In the genomic region with DNA sequence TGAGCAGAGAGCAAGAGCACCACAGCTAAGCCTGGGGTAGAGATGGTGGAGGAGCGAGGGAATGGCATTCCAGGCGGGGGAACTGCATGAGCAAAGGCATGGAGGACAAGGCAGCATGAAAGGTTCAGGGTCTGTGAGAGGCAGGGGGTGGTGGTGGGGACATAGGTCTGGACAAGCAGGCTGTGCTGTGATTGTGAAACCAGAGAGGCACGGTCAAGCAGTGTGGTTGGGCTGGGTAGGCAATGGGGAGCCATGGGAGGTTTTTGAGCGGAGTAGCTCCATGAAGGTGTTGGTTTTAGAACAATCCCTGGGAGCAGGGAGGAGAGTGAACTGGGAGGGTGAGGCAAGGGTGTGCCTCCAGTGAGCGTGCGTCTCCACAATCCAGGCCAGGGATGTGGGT, we compare ENCODE assay signal across 17 cellular contexts. TPM values are rescaled to one million over a fixed set of nuclear protein-coding genes. Genes with fewer than 3 reads are reported as not detected.
DNase-seq lines count a peak whose midpoint lies in the region; ATAC-seq, FAIRE-seq and TF ChIP-seq lines count a peak whose summit lies in the region.
"Had no signal": no experiment of that assay in that cellular context is flagged by ENCODE, and none has a peak within 500 bp of the region (broad histone marks: within the 10 kb centered on the region; RNA-seq: fewer than 3 reads in every experiment).

No MANE protein-coding gene starts in this region.

- H3K9me3 ChIP-seq in H1 (ENCODE audit: insufficient read depth in 2 of 2, low read depth in 1 of 2, low read length in 1 of 2) (peaks cover 6 to 7% of the 10 kb centered on the region in 2 experiments; a peak in 2 of 4 replicates), right atrium auricular region (peaks cover 5 to 9% of the 10 kb centered on the region in 2 donors)

- H4K91ac ChIP-seq in H1 (replicated peaks; ENCODE audit: insufficient read length, low read length): no peak overlapping the region

- no peak overlapping the region for H2BK20ac ChIP-seq in H1 (ENCODE audit: low read length)

- no peak overlapping the region for H3K4ac ChIP-seq in H1 (replicated peaks; ENCODE audit: insufficient read length, low read depth, low read length)

- H4K8ac ChIP-seq in H1 (ENCODE audit: extremely low read depth, insufficient read depth, low read length): no peak overlapping the region

- H2BK12ac ChIP-seq in H1 (ENCODE audit: low read depth, low read length): no peak overlapping the region

- CTCF ChIA-PET in H1 (lab: Charles Lee; ENCODE audit: partially characterized antibody): interaction anchor here (1.0 kb wide), 1 partner anchor 77 kb away, joined by 3 read pairs; no protein-coding TSS in a partner anchor

- no peak overlapping the region for H3K14ac ChIP-seq in H1 (ENCODE audit: insufficient read length)

- TF ChIP-seq RAD21 in H1 (IDR thresholded peaks at IDR 0.05 in 1 of 2, conservative IDR thresholded peaks at IDR 0.05 in 1 of 2; ENCODE audit: low read depth in 2 of 2, low read length in 2 of 2): no peak

- H3K27ac Mint-ChIP-seq in stimulated activated memory B cell treated with anti-CD40 and anti-IgM and Interleukin-4, amounts not matched to agents 10 μg/mL and 1 μg/mL and 100 μg/mL, for 72 hours: no peak overlapping the region

- 93% methylated on average over 6 of the region's 6 CpGs; no CpG with 5 or more reads in 1 of the 2 experiments for WGBS in H1 (ENCODE audit: extremely low coverage in 1 of 2, insufficient coverage in 1 of 2, insufficient read length in 1 of 2, insufficient replicate concordance in 2 of 2, low coverage in 1 of 2, low lambda C conversion rate in 2 of 2, missing lambda C conversion rate in 1 of 2), 2 experiments

- H3K23me2 ChIP-seq in H1 (ENCODE audit: low read depth, low read length): no peaks in the 10 kb centered on the region

- no peak overlapping the region for H4K5ac ChIP-seq in H1 (ENCODE audit: insufficient read length, low read depth, low read length)

- no peak overlapping the region for H2BK120ac ChIP-seq in H1 (replicated peaks; ENCODE audit: low read depth, low read length)

- H3K4me3 ChIP-seq in H1 (ENCODE audit: extremely low read depth in 1 of 4, insufficient read depth in 2 of 4, low read depth in 3 of 4, low read length in 4 of 4): no peak overlapping the region
- H3K4me3 ChIP-seq in right atrium auricular region: no peak overlapping the region
- H3K4me3 ChIP-seq: BLaER1 treated with 17β-estradiol and CSF1 and Interleukin-3, amounts not matched to agents 10 nM and 100 nM; GM12878 had no signal

- no peak overlapping the region for H2BK15ac ChIP-seq in H1 (ENCODE audit: low read length)

- no peaks in the 10 kb centered on the region; a peak in 2 of 7 replicates for H3K4me1 ChIP-seq in H1 (replicated peaks in 1 of 4; ENCODE audit: control insufficient read depth in 3 of 4, insufficient read depth in 4 of 4, low read length in 3 of 4)
- peaks cover 0 to 42% of the 10 kb centered on the region in 2 donors for H3K4me1 ChIP-seq in right atrium auricular region

- H3K18ac ChIP-seq in H1 (ENCODE audit: extremely low read depth, low read length): no peak overlapping the region

- no peaks in the 10 kb centered on the region for H3K79me1 ChIP-seq in H1 (ENCODE audit: low read depth, low read length)

- TF ChIP-seq CTCF in H1 (IDR thresholded peaks at IDR 0.05; ENCODE audit: control extremely low read depth in 1 of 3, insufficient read depth in 1 of 3, low read depth in 1 of 3, low read length in 3 of 3): no peak
- no peak for TF ChIP-seq CTCF in right atrium auricular region (IDR thresholded peaks at IDR 0.05)

- H3K27me3 ChIP-seq in H1 (replicated peaks in 1 of 4; ENCODE audit: control insufficient read depth in 3 of 4, extremely low read depth in 1 of 4, insufficient read depth in 3 of 4, low read length in 3 of 4) (no peaks in the 10 kb centered on the region; a peak in 1 of 7 replicates), right atrium auricular region (no peaks in the 10 kb centered on the region)

- no peak overlapping the region for H3K4me2 ChIP-seq in H1 (ENCODE audit: insufficient read depth in 1 of 2, low read depth in 2 of 2, low read length in 2 of 2)
- H3K4me2 ChIP-seq: BLaER1 treated with 17β-estradiol and CSF1 and Interleukin-3, amounts not matched to agents 10 nM and 100 nM had no signal

- H3K56ac ChIP-seq in H1 (replicated peaks; ENCODE audit: insufficient read length, low read depth, low read length): no peak overlapping the region

- no peak overlapping the region for H3K23ac ChIP-seq in H1 (ENCODE audit: insufficient read length)

- intact Hi-C loops in Right ventricle myocardium superior (cut with DNase I) (no loop called here), cardiac septum (cut with DNase I) (no loop called here)

- peaks cover 7% of the 10 kb centered on the region for H3K9me3 Mint-ChIP-seq in stimulated activated memory B cell treated with anti-CD40 and anti-IgM and Interleukin-4, amounts not matched to agents 10 μg/mL and 1 μg/mL and 100 μg/mL, for 72 hours

- H2BK5ac ChIP-seq in H1 (ENCODE audit: low read depth, low read length): no peak overlapping the region

- DNase-seq in Right ventricle myocardium superior (no peak), cardiac septum (ENCODE audit: low spot score) (no peak), H1 (ENCODE audit: low read depth in 1 of 2, low spot score in 2 of 2) (no peak), right atrium auricular region (ENCODE audit: low spot score) (no peak)
- DNase-seq: 8988T; ACHN; CD4-positive, alpha-beta memory T cell; DMS79 had no signal

- no peak overlapping the region for H2AK5ac ChIP-seq in H1 (ENCODE audit: low read depth, low read length)

- no peak for TF ChIP-seq EP300 in H1 (IDR thresholded peaks at IDR 0.05; ENCODE audit: borderline replicate concordance in 1 of 2, low read depth in 2 of 2, low read length in 2 of 2)

- peaks cover 41% of the 10 kb centered on the region for H3K27me3 Mint-ChIP-seq in stimulated activated memory B cell treated with anti-CD40 and anti-IgM and Interleukin-4, amounts not matched to agents 10 μg/mL and 1 μg/mL and 100 μg/mL, for 72 hours
- H3K27me3 Mint-ChIP-seq: CD4-positive, alpha-beta memory T cell had no signal

- no peak overlapping the region for H2AFZ ChIP-seq in H1 (ENCODE audit: low read length)

- FAIRE-seq in H1 (lab: Jason Lieb, UNC): no peak
- FAIRE-seq: GM12878, GM18507, H54 had no signal

- ATAC-seq in Right ventricle myocardium superior (ENCODE audit: poor library complexity) (peak; percentile 11), HG02840 (IDR thresholded peaks at IDR 0.05; ENCODE audit: low FRiP score, unreplicated experiment) (no peak), HG02981 (IDR thresholded peaks at IDR 0.05; ENCODE audit: unreplicated experiment) (no peak)
- no peak for ATAC-seq in stimulated activated memory B cell treated with anti-CD40 and anti-IgM and Interleukin-4, amounts not matched to agents 10 μg/mL and 1 μg/mL and 100 μg/mL, for 72 hours
- ATAC-seq: GM12878, HCT116 had no signal

- no peaks in the 10 kb centered on the region for H3K36me3 Mint-ChIP-seq in stimulated activated memory B cell treated with anti-CD40 and anti-IgM and Interleukin-4, amounts not matched to agents 10 μg/mL and 1 μg/mL and 100 μg/mL, for 72 hours
- H3K36me3 Mint-ChIP-seq: CD4-positive, alpha-beta memory T cell had no signal

- TF ChIP-seq POLR2A in H1 (IDR thresholded peaks at IDR 0.05; ENCODE audit: control extremely low read depth in 1 of 2, low read depth in 2 of 2, low read length in 2 of 2): no peak

- H3K4me1 Mint-ChIP-seq in stimulated activated memory B cell treated with anti-CD40 and anti-IgM and Interleukin-4, amounts not matched to agents 10 μg/mL and 1 μg/mL and 100 μg/mL, for 72 hours: peaks cover 7% of the 10 kb centered on the region

- POLR2A ChIA-PET in H1 (lab: Charles Lee; ENCODE audit: partially characterized antibody): no interaction called here

- H3K79me2 ChIP-seq in H1 (ENCODE audit: control insufficient read depth in 1 of 2, insufficient read depth in 2 of 2, low read length in 2 of 2): no peaks in the 10 kb centered on the region

- H3K27ac ChIP-seq in H1 (ENCODE audit: low read depth, low read length) (no peak overlapping the region), right atrium auricular region (peak overlapping the region; percentile 43 to 50)
- H3K27ac ChIP-seq: BLaER1 treated with 17β-estradiol and CSF1 and Interleukin-3, amounts not matched to agents 10 nM and 100 nM had no signal

- no peak overlapping the region; a peak in 1 of 7 replicates for H3K9ac ChIP-seq in H1 (replicated peaks in 1 of 4; ENCODE audit: extremely low read depth in 1 of 4, low read depth in 3 of 4, low read length in 3 of 4)
- H3K9ac ChIP-seq: BLaER1 treated with 17β-estradiol and CSF1 and Interleukin-3, amounts not matched to agents 10 nM and 100 nM had no signal

- H3K4me3 Mint-ChIP-seq in stimulated activated memory B cell treated with anti-CD40 and anti-IgM and Interleukin-4, amounts not matched to agents 10 μg/mL and 1 μg/mL and 100 μg/mL, for 72 hours: no peak overlapping the region
- H3K4me3 Mint-ChIP-seq: CD4-positive, alpha-beta memory T cell had no signal

- no peaks in the 10 kb centered on the region for H4K20me1 ChIP-seq in H1 (replicated peaks in 1 of 2; ENCODE audit: control insufficient read depth in 1 of 2, insufficient read depth in 2 of 2, low read length in 2 of 2)
- H4K20me1 ChIP-seq: BLaER1 treated with 17β-estradiol and CSF1 and Interleukin-3, amounts not matched to agents 10 nM and 100 nM had no signal

- H3K36me3 ChIP-seq in H1 (ENCODE audit: control insufficient read depth in 2 of 4, insufficient read depth in 4 of 4, low read length in 3 of 4) (no peaks in the 10 kb centered on the region), right atrium auricular region (no peaks in the 10 kb centered on the region)
- H3K36me3 ChIP-seq: BLaER1 treated with 17β-estradiol and CSF1 and Interleukin-3, amounts not matched to agents 10 nM and 100 nM had no signal

TF ChIP-seq in H1, 55 proteins besides CTCF, POLR2A, EP300 and RAD21:
- TF ChIP-seq CEBPB (IDR thresholded peaks at IDR 0.05; ENCODE audit: low read depth, low read length): no peak
- no peak for TF ChIP-seq SUZ12 (IDR thresholded peaks at IDR 0.05; ENCODE audit: low read length)
- peak; percentile 80; the same call in 1 of the 2 replicates for TF ChIP-seq KDM1A (IDR thresholded peaks at IDR 0.05; ENCODE audit: borderline replicate concordance, low read length)

RNA-seq across cellular contexts. Expression of a gene that starts 27.3 kb away (rescaled TPM):
- 99.7 TPM for total RNA-seq in Right ventricle myocardium superior
- total RNA-seq in cardiac septum: 153 TPM
- 8.8 and 10.2 TPM in 2 replicates for total RNA-seq in H1 (2021; fragmentation: NEBNext Ultra II Directional; extraction: Animal tissue kit (Norgen Biotek cat#: 25700))
- polyA plus RNA-seq in H1 (2011; rRNA removed): 5.2 and 7.0 TPM in 2 replicates
- polyA plus RNA-seq in H1 (2011; cell fraction: cytosol; rRNA removed): 2.8 TPM
- polyA plus RNA-seq in H1 (2011; cell fraction: nucleus; rRNA removed): 5.7 TPM
- polyA plus RNA-seq in H1 (2012, experiment 1 of 2): 9.6 to 10.3 TPM (median 10.0 TPM) in 4 replicates
- polyA plus RNA-seq in H1 (2012, experiment 2 of 2): 8.6 TPM
- polyA plus RNA-seq in H1 (2013, experiment 1 of 2): 14.5 TPM
- polyA plus RNA-seq in H1 (2013, experiment 2 of 2): 15.6 TPM
- polyA minus RNA-seq in H1 (2011; rRNA and poly(A)+ RNA removed): 4.0 and 5.8 TPM in 2 replicates
- 2.6 TPM for polyA minus RNA-seq in H1 (2011; cell fraction: cytosol; rRNA and poly(A)+ RNA removed)
- 6.3 TPM for polyA minus RNA-seq in H1 (2011; cell fraction: nucleus; rRNA and poly(A)+ RNA removed)
- total RNA-seq in right atrium auricular region: 10 to 100 TPM; 76.3 to 79.3 TPM
- total RNA-seq: HT-29 had no signal
